In the genomic region with DNA sequence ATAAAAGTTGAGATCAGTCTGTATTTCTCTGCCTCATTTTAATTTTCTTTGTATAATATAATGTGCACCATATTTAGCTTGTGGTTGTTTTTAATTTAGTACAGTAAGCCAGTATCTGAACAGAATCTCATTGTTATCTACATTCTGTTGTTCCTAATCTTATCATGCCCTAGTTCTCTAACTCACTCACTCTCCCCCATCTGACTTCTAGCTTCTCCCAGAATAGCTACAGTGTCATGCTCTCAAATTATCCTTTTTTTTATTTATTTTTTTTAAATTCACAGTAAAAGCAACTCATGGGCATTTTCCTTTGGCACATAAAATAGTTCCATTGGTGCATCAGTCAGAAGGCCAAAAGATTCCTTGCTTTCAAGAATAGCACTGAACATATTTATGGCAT, we compare ENCODE assay signal across 21 cellular contexts.
DNase-seq lines count a peak whose midpoint lies in the region; ATAC-seq and TF ChIP-seq lines count a peak whose summit lies in the region.
"Had no signal": no experiment of that assay in that cellular context is flagged by ENCODE, and none has a peak within 500 bp of the region (broad histone marks: within the 10 kb centered on the region; RNA-seq: fewer than 3 reads in every experiment).

No MANE protein-coding gene starts in this region.

- DNase-seq in G401 (ENCODE audit: low spot score) (peak; percentile 74), cerebellar cortex (ENCODE audit: low spot score) (peak; percentile 67), fibroblast of the aortic adventitia (ENCODE audit: low read depth) (peak; percentile 54), osteoblast (ENCODE audit: insufficient read length, low spot score, missing footprints) (peak; percentile 73), NCI-H2227 treated with DMSO at 0.1 percent for 48 hours (lab: John Stamatoyannopoulos, UW) (no peak), Karpas-422 (no peak), pons (ENCODE audit: low spot score) (no peak)
- DNase-seq: Caco-2; CD4-positive, CD25-positive, alpha-beta regulatory T cell; CD8-positive, alpha-beta T cell; DMS 273 treated with DMSO at 0.1 percent for 48 hours; DMS79; EL; GF-D8; HFFc6 had no signal

- H3K27me3 ChIP-seq in osteoblast (ENCODE audit: insufficient read depth, low read length), result no peaks in the 10 kb centered on the region
- H3K27me3 ChIP-seq in Karpas-422 (ENCODE audit: low read length), result no peaks in the 10 kb centered on the region
- H3K27me3 ChIP-seq: BLaER1 had no signal

- no peaks in the 10 kb centered on the region for H3K36me3 ChIP-seq in osteoblast (ENCODE audit: insufficient read depth, low read length)
- no peaks in the 10 kb centered on the region for H3K36me3 ChIP-seq in Karpas-422 (ENCODE audit: insufficient read depth, low read length)
- H3K36me3 ChIP-seq: BLaER1, HAP-1 had no signal

- H3K27ac ChIP-seq in osteoblast (ENCODE audit: low read depth, low read length), result no peak overlapping the region
- no peak overlapping the region for H3K27ac ChIP-seq in Karpas-422 (ENCODE audit: low read length)
- H3K27ac ChIP-seq: 22Rv1, BLaER1, C4-2B had no signal

- no peaks in the 10 kb centered on the region for H3K9me2 ChIP-seq in Karpas-422 (replicated peaks; ENCODE audit: insufficient read depth, low read length)

- no peaks in the 10 kb centered on the region for H3K79me2 ChIP-seq in osteoblast (ENCODE audit: insufficient read depth, low read length)
- no peaks in the 10 kb centered on the region for H3K79me2 ChIP-seq in Karpas-422 (ENCODE audit: low read length)

- no peak overlapping the region for H3K4me3 ChIP-seq in fibroblast of the aortic adventitia (ENCODE audit: low read depth, low read length)
- no peak overlapping the region for H3K4me3 ChIP-seq in osteoblast (ENCODE audit: insufficient read depth, low read length)
- H3K4me3 ChIP-seq in Karpas-422 (ENCODE audit: low read length), result no peak overlapping the region
- H3K4me3 ChIP-seq: BLaER1, GM23338, HAP-1 had no signal

- H3K4me1 ChIP-seq in osteoblast (ENCODE audit: insufficient read depth, low read length), result no peaks in the 10 kb centered on the region
- no peaks in the 10 kb centered on the region for H3K4me1 ChIP-seq in Karpas-422 (ENCODE audit: low read length)
- H3K4me1 ChIP-seq: BLaER1, Caco-2 had no signal

- no peak for TF ChIP-seq CTCF in fibroblast of the aortic adventitia (IDR thresholded peaks at IDR 0.05; ENCODE audit: insufficient read depth, low read length)
- TF ChIP-seq CTCF in osteoblast (IDR thresholded peaks at IDR 0.05; ENCODE audit: extremely low read depth, low read depth, low read length), result no peak

- H3K9me3 ChIP-seq in osteoblast (ENCODE audit: low read depth, low read length) (no peaks in the 10 kb centered on the region), Karpas-422 (ENCODE audit: low read length) (no peaks in the 10 kb centered on the region)
- H3K9me3 ChIP-seq: BLaER1, Caco-2, HAP-1 had no signal

- H3K4me2 ChIP-seq in osteoblast (ENCODE audit: insufficient read depth, low read length) (no peak overlapping the region), Karpas-422 (ENCODE audit: low read depth, low read length, poor library complexity, severe bottlenecking) (no peak overlapping the region)
- H3K4me2 ChIP-seq: BLaER1, GM23338 had no signal

- H2AFZ ChIP-seq in osteoblast (ENCODE audit: low read length) (no peak overlapping the region), Karpas-422 (ENCODE audit: low read length) (no peak overlapping the region)
- H2AFZ ChIP-seq: GM23338 had no signal

- no peaks in the 10 kb centered on the region for H4K20me1 ChIP-seq in osteoblast (ENCODE audit: insufficient read depth, low read length)
- no peaks in the 10 kb centered on the region for H4K20me1 ChIP-seq in Karpas-422 (ENCODE audit: insufficient read depth, low read depth, low read length)
- H4K20me1 ChIP-seq: BLaER1 had no signal

- in situ Hi-C loops in G401 (cut with HindIII; ENCODE audit: low sequenced_read_pairs), result no loop called here

- no peak for ATAC-seq in GM19023 (IDR thresholded peaks at IDR 0.05; ENCODE audit: unreplicated experiment)
- ATAC-seq: CD8-positive, alpha-beta T cell; GM23338 had no signal

- H3K9ac ChIP-seq in Karpas-422 (ENCODE audit: low read length), result no peak overlapping the region
- H3K9ac ChIP-seq: BLaER1 had no signal

Comparison
In these comparisons a context has a peak if more than half of its experiments do, and no peak if none do; other contexts are left out.
1. DNase-seq: peak in G401 (single experiment), cerebellar cortex (single experiment), fibroblast of the aortic adventitia (single experiment) and osteoblast (single experiment); none in NCI-H2227 treated with DMSO at 0.1 percent for 48 hours (single experiment), Karpas-422 (single experiment) and pons (single experiment).